8 cellular contexts compared by ENCODE assay signal in genomic region chr2:25376750-25377621, GRCh38. TPM values are rescaled to one million over a fixed set of nuclear protein-coding genes. Genes with fewer than 3 reads are reported as not detected.
DNase-seq lines count a peak whose midpoint lies in the region; ATAC-seq and TF ChIP-seq lines count a peak whose summit lies in the region.

No MANE protein-coding gene starts in this region.

- peak overlapping the region; percentile 45 to 71 (median 52) for H3K27ac ChIP-seq in sigmoid colon

- TF ChIP-seq CTCF in sigmoid colon (IDR thresholded peaks at IDR 0.05) = peak; percentile 44 to 94 (median 72)

- no peaks in the 10 kb centered on the region for H3K27me3 ChIP-seq in sigmoid colon

- TF ChIP-seq EP300 in sigmoid colon (IDR thresholded peaks at IDR 0.05) = no peak

- TF ChIP-seq POLR2A in sigmoid colon (IDR thresholded peaks at IDR 0.05) = no peak

- peaks cover 0 to 14% (median 13%) of the 10 kb centered on the region in 4 donors for H3K4me1 ChIP-seq in sigmoid colon

- no peaks in the 10 kb centered on the region for H3K9me3 ChIP-seq in sigmoid colon

- peak overlapping the region in 3 of 4 donors; percentile 7 to 33 (median 31) for H3K4me3 ChIP-seq in sigmoid colon

- no peaks in the 10 kb centered on the region for H3K36me3 ChIP-seq in sigmoid colon

- WGBS in sigmoid colon, 2 donors = 13% methylated on average over 52 of the region's 52 CpGs

- DNase-seq in 8988T (peak; percentile 81), NCI-H2029 (lab: John Stamatoyannopoulos, UW) (peak; percentile 81), T-helper 9 cell (peak; percentile 84), astrocyte of the hippocampus (ENCODE audit: low read depth, low spot score) (peak; percentile 96), hypothalamus (lab: John Stamatoyannopoulos, UW) (peak in 47 of 51 donors; percentile 32 to 87 (median 70)), sigmoid colon (peak; percentile 93)

- ATAC-seq in GM18519 (IDR thresholded peaks at IDR 0.05; ENCODE audit: low FRiP score, unreplicated experiment) = peak; percentile 81
- peak; percentile 86 for ATAC-seq in HG03039 (IDR thresholded peaks at IDR 0.05; ENCODE audit: unreplicated experiment)

- intact Hi-C loops in sigmoid colon (cut with DNase I) = loop anchor here (1.0 to 5.0 kb wide), 3 partner anchors 35 to 145 kb away; no protein-coding TSS in a partner anchor

RNA-seq across cellular contexts. Expression of gene DNMT3A, which starts 35.3 kb away (rescaled TPM):
- 10 to 100 TPM; 16.4 to 30.2 (median 18.3) TPM for total RNA-seq in sigmoid colon
- polyA plus RNA-seq in sigmoid colon = 10 to 100 TPM in 1 of 3 donors, 1 to 10 TPM in 2; 4.4 to 21.1 (median 4.8) TPM

Comparison
In these comparisons a context has a peak if more than half of its experiments do, and no peak if none do; other contexts are left out.
1. Peak in every context shown above with its lines: DNase-seq, ATAC-seq, H3K4me3 ChIP-seq and H3K27ac ChIP-seq.